Comparison of ENCODE assay signal across 8 cellular contexts in genomic region chr10:124534231-124534798, GRCh38.
A peak's percentile ranks its signal among the peaks of the same experiment; 100 is the strongest.
DNase-seq lines count a peak whose midpoint lies in the region; ATAC-seq, FAIRE-seq and TF ChIP-seq lines count a peak whose summit lies in the region.

No MANE protein-coding gene starts in this region.

- H3K9me3 Mint-ChIP-seq in glutamatergic neuron (ENCODE audit: unreplicated experiment) (peaks cover 2% of the 10 kb centered on the region), progenitor cell of endocrine pancreas (ENCODE audit: low read depth) (no peaks in the 10 kb centered on the region)

- TF ChIP-seq CTCF in glutamatergic neuron (IDR thresholded peaks at IDR 0.05; ENCODE audit: partially characterized antibody, unreplicated experiment) (no peak), progenitor cell of endocrine pancreas (IDR thresholded peaks at IDR 0.05; ENCODE audit: unreplicated experiment) (no peak)

- no peaks in the 10 kb centered on the region for H3K36me3 Mint-ChIP-seq in glutamatergic neuron (ENCODE audit: unreplicated experiment)
- H3K36me3 Mint-ChIP-seq in progenitor cell of endocrine pancreas (ENCODE audit: insufficient read depth): no peaks in the 10 kb centered on the region

- TF ChIP-seq POLR2A in GM12892 (IDR thresholded peaks at IDR 0.05; ENCODE audit: low read depth, low read length): no peak

- peaks cover 2% of the 10 kb centered on the region for H3K4me1 Mint-ChIP-seq in glutamatergic neuron (ENCODE audit: low read depth, unreplicated experiment)
- no peaks in the 10 kb centered on the region for H3K4me1 Mint-ChIP-seq in progenitor cell of endocrine pancreas (ENCODE audit: low read depth)

- no peak overlapping the region for H3K27ac Mint-ChIP-seq in glutamatergic neuron (ENCODE audit: unreplicated experiment)
- H3K27ac Mint-ChIP-seq in progenitor cell of endocrine pancreas: no peak overlapping the region

- FAIRE-seq in GM12892 (lab: Jason Lieb, UNC): peak; percentile 27

- H3K27me3 Mint-ChIP-seq in glutamatergic neuron (ENCODE audit: unreplicated experiment): peaks cover 3% of the 10 kb centered on the region
- peaks cover 13% of the 10 kb centered on the region for H3K27me3 Mint-ChIP-seq in progenitor cell of endocrine pancreas

- no peak for ATAC-seq in GM19023 (IDR thresholded peaks at IDR 0.05; ENCODE audit: unreplicated experiment)

- H3K4me3 Mint-ChIP-seq in glutamatergic neuron (ENCODE audit: unreplicated experiment) (no peak overlapping the region), progenitor cell of endocrine pancreas (ENCODE audit: low read depth) (no peak overlapping the region)

- DNase-seq in GM12892 (ENCODE audit: insufficient read length): no peak
- DNase-seq in glutamatergic neuron: peak; percentile 58
- DNase-seq in pons (ENCODE audit: low spot score): peak; percentile 42
- no peak for DNase-seq in NCI-H774 (lab: John Stamatoyannopoulos, UW)
- DNase-seq in SHP77 (lab: John Stamatoyannopoulos, UW): no peak
- DNase-seq in progenitor cell of endocrine pancreas (ENCODE audit: low spot score, unreplicated experiment): no peak

TF ChIP-seq in PFSK-1, 5 proteins besides CTCF, POLR2A, EP300 and RAD21:
- TF ChIP-seq FOXP2 (optimal IDR thresholded peaks at IDR 0.05; ENCODE audit: borderline replicate concordance, extremely low read depth, extremely low read length, insufficient read depth): peak; percentile 25
- no peak for TF ChIP-seq SIN3A (IDR thresholded peaks at IDR 0.05; ENCODE audit: borderline replicate concordance, insufficient read depth, low read length)

Comparison
In these comparisons a context has a peak if more than half of its experiments do, and no peak if none do; other contexts are left out.
1. DNase-seq: peak in glutamatergic neuron (single experiment) and pons (single experiment); none in GM12892 (single experiment), NCI-H774 (single experiment), SHP77 (0 of 2) and progenitor cell of endocrine pancreas (single experiment).